Comparison of ENCODE assay signal across 8 cellular contexts in genomic region chr9:2622361-2623045, GRCh38. TPM values are rescaled to one million over a fixed set of nuclear protein-coding genes. Genes with fewer than 3 reads are reported as not detected.
DNase-seq lines count a peak whose midpoint lies in the region; ATAC-seq and TF ChIP-seq lines count a peak whose summit lies in the region.

No MANE protein-coding gene starts in this region.

- H3K4me3 ChIP-seq in muscle layer of duodenum (ENCODE audit: low read depth in 1 of 2, low read length in 2 of 2): peak overlapping the region; percentile 64 to 77

- DNase-seq in COLO668 (lab: John Stamatoyannopoulos, UW; ENCODE audit: unreplicated experiment): peak; percentile 69
- peak; percentile 26 for DNase-seq in HK-2 (ENCODE audit: unreplicated experiment)
- DNase-seq in activated CD4-positive, alpha-beta T cell treated with anti-CD3 and anti-CD28 coated beads, Interleukin-2, amount 10 ng/mL, durations not matched to agents 24 days and 14 days: peak; percentile 76
- no peak for DNase-seq in epithelial cell of prostate (ENCODE audit: low read depth, low spot score)
- DNase-seq in type B pancreatic cell (ENCODE audit: extremely low spot score, unreplicated experiment): peak; percentile 77
- DNase-seq in NCI-H187 (lab: John Stamatoyannopoulos, UW): no peak

- peaks cover 16% of the 10 kb centered on the region for H3K4me1 Mint-ChIP-seq in activated CD4-positive, alpha-beta T cell treated with anti-CD3 and anti-CD28 coated beads, Interleukin-2, amount 10 ng/mL, durations not matched to agents 24 days and 14 days
- peaks cover 17% of the 10 kb centered on the region for H3K4me1 Mint-ChIP-seq in type B pancreatic cell (ENCODE audit: unreplicated experiment)

- intact Hi-C loops in activated CD4-positive, alpha-beta T cell treated with anti-CD3 and anti-CD28 coated beads, Interleukin-2, amount 10 ng/mL, durations not matched to agents 24 days and 14 days (cut with micrococcal nuclease): loop anchor here (2.0 to 10.0 kb wide), 6 partner anchors 16 to 745 kb away; partner anchors contain the start of gene SMARCA2

- peak overlapping the region; percentile 96 for H3K4me3 Mint-ChIP-seq in activated CD4-positive, alpha-beta T cell treated with anti-CD3 and anti-CD28 coated beads, Interleukin-2, amount 10 ng/mL, durations not matched to agents 24 days and 14 days
- H3K4me3 Mint-ChIP-seq in type B pancreatic cell: peak overlapping the region; percentile 95

- no peaks in the 10 kb centered on the region for H3K9me3 ChIP-seq in muscle layer of duodenum (ENCODE audit: control insufficient read depth in 1 of 2, low read length in 2 of 2)

- H3K27ac ChIP-seq in epithelial cell of prostate (peak overlapping the region; percentile 80), muscle layer of duodenum (ENCODE audit: low read length) (peak overlapping the region; percentile 49)

- H3K4me1 ChIP-seq in muscle layer of duodenum (ENCODE audit: control insufficient read depth in 1 of 2, insufficient read depth in 2 of 2, low read length in 2 of 2): peaks cover 0 to 11% of the 10 kb centered on the region in 2 donors

- peaks cover 8% of the 10 kb centered on the region for H3K36me3 Mint-ChIP-seq in activated CD4-positive, alpha-beta T cell treated with anti-CD3 and anti-CD28 coated beads, Interleukin-2, amount 10 ng/mL, durations not matched to agents 24 days and 14 days (ENCODE audit: low read depth)
- H3K36me3 Mint-ChIP-seq in type B pancreatic cell: peaks cover 14% of the 10 kb centered on the region

- H3K27ac Mint-ChIP-seq in activated CD4-positive, alpha-beta T cell treated with anti-CD3 and anti-CD28 coated beads, Interleukin-2, amount 10 ng/mL, durations not matched to agents 24 days and 14 days: peak overlapping the region; percentile 86
- H3K27ac Mint-ChIP-seq in type B pancreatic cell: peak overlapping the region; percentile 85

- ATAC-seq in GM19397 (IDR thresholded peaks at IDR 0.05; ENCODE audit: unreplicated experiment): peak; percentile 37

- no peaks in the 10 kb centered on the region for H3K36me3 ChIP-seq in muscle layer of duodenum (ENCODE audit: control insufficient read depth in 1 of 2, insufficient read depth in 2 of 2, low read length in 2 of 2)

- no peak for TF ChIP-seq CTCF in type B pancreatic cell (conservative IDR thresholded peaks at IDR 0.05)

- peaks cover 5% of the 10 kb centered on the region for H3K27me3 ChIP-seq in muscle layer of duodenum (ENCODE audit: low read depth, low read length)

- H3K9me3 Mint-ChIP-seq in activated CD4-positive, alpha-beta T cell treated with anti-CD3 and anti-CD28 coated beads, Interleukin-2, amount 10 ng/mL, durations not matched to agents 24 days and 14 days: peaks cover 6% of the 10 kb centered on the region
- peaks cover 12% of the 10 kb centered on the region for H3K9me3 Mint-ChIP-seq in type B pancreatic cell

- peaks cover 45% of the 10 kb centered on the region for H3K27me3 Mint-ChIP-seq in activated CD4-positive, alpha-beta T cell treated with anti-CD3 and anti-CD28 coated beads, Interleukin-2, amount 10 ng/mL, durations not matched to agents 24 days and 14 days
- H3K27me3 Mint-ChIP-seq in type B pancreatic cell: peaks cover 47% of the 10 kb centered on the region

RNA-seq across cellular contexts. Expression of gene VLDLR, which starts 0.9 kb away (rescaled TPM):
- total RNA-seq in activated CD4-positive, alpha-beta T cell treated with anti-CD3 and anti-CD28 coated beads, Interleukin-2, amount 10 ng/mL, durations not matched to agents 24 days and 14 days: 6.4 and 7.3 TPM in 2 replicates
- total RNA-seq in type B pancreatic cell (ENCODE audit: low replicate concordance): 21.6 and 38.1 TPM in 2 replicates

Comparison
In these comparisons a context has a peak if more than half of its experiments do, and no peak if none do; other contexts are left out.
1. DNase-seq: peak in COLO668 (single experiment), HK-2 (single experiment), activated CD4-positive, alpha-beta T cell treated with anti-CD3 and anti-CD28 coated beads, Interleukin-2, amount 10 ng/mL, durations not matched to agents 24 days and 14 days (single experiment) and type B pancreatic cell (single experiment); none in epithelial cell of prostate (single experiment) and NCI-H187 (0 of 2).